Comparison of ENCODE assay signal across 1 cellular context in genomic region chr1:39828734-39829133, GRCh38.
TF ChIP-seq lines count a peak whose summit lies in the region.

No MANE protein-coding gene starts in this region.

TF ChIP-seq in neural cell, 6 proteins besides CTCF, POLR2A, EP300 and RAD21:
- TF ChIP-seq MXI1 (conservative IDR thresholded peaks at IDR 0.05; ENCODE audit: poor library complexity, severe bottlenecking) (no peak), EZH2 (IDR thresholded peaks at IDR 0.05; ENCODE audit: borderline replicate concordance, insufficient read depth, low read length, poor library complexity, severe bottlenecking) (no peak), POLR2AphosphoS5 (IDR thresholded peaks at IDR 0.05) (peak; percentile 10)
TF ChIP-seq in neural cell: peak in this region for 1.
